In the genomic region with DNA sequence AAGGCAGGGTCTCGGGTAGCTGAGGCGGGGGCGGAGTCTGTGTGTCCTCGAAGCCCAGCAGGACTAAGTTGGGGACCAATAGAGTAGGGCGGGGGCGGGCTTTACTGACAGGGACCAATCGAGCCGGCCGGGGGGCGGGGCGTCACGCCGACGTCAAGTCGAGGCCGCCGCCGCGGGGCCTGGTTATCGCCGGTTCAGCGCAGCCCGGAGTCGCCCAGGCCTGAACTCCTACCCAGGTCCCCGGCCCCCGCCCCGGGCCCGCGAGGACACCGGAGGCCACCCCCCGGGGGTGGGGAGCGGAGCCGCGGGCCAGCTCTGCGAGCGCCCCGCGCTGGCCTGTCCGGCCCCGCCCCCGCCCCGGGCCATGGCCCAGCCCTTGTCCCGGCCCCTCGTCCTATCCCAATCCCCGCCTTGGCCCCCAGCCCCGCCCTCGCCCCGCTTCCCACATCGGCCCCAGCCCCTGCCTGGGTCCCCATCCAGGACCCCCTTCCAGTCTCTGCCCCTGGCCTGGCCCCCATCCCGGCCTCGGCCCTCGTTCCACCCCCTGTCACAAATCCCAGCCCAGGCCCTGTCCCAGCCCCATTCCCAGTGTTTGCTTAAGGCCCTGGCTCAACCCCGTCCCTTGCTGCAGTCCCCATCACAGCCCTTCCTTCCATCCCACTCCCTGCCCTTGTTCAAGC, we compare ENCODE assay signal across 9 cellular contexts. TPM values are rescaled to one million over a fixed set of nuclear protein-coding genes. Genes with fewer than 3 reads are reported as not detected.
A peak's percentile ranks its signal among the peaks of the same experiment; 100 is the strongest.
DNase-seq lines count a peak whose midpoint lies in the region; ATAC-seq and TF ChIP-seq lines count a peak whose summit lies in the region.
"Had no signal": no experiment of that assay in that cellular context is flagged by ENCODE, and none has a peak within 500 bp of the region (broad histone marks: within the 10 kb centered on the region; RNA-seq: fewer than 3 reads in every experiment).

A gene with protein sequence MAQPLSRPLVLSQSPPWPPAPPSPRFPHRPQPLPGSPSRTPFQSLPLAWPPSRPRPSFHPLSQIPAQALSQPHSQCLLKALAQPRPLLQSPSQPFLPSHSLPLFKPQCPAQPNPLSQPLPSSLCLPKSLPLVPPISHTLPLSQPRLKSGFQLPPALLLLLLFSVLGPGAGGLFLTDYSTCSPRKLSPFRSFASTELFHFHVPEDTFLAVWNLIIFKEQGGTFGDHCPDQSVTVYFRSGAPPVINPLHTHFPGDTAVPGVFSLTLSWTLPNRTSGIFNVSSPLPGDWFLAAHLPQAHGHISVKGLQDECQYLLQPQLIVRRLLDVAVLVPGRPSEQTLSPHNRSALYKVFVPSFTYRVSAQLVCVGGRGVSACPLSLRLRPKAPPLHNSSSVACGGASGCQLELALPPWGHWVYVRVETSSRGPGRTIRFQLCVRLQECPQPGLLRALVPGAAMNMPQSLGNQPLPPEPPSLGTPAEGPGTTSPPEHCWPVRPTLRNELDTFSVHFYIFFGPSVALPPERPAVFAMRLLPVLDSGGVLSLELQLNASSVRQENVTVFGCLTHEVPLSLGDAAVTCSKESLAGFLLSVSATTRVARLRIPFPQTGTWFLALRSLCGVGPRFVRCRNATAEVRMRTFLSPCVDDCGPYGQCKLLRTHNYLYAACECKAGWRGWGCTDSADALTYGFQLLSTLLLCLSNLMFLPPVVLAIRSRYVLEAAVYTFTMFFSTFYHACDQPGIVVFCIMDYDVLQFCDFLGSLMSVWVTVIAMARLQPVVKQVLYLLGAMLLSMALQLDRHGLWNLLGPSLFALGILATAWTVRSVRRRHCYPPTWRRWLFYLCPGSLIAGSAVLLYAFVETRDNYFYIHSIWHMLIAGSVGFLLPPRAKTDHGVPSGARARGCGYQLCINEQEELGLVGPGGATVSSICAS (plus strand): TSS at position 145 of the 680 bp plus-strand sequence. CDS start 220 bp downstream, at position 365.

- H3K9me2 ChIP-seq in OCI-LY1 (ENCODE audit: low read depth, low read length) = no peaks in the 10 kb centered on the region

- H4K91ac ChIP-seq in IMR-90 (ENCODE audit: insufficient read depth, low read depth, low read length) = peak within 1 kb of the TSS; percentile 77

- H3K14ac ChIP-seq in IMR-90 (replicated peaks; ENCODE audit: low read depth, low read length) = peak within 1 kb of the TSS; percentile 92

- ATAC-seq in GM21515 (IDR thresholded peaks at IDR 0.05; ENCODE audit: unreplicated experiment) = peak; percentile 75
- ATAC-seq in IMR-90 (ENCODE audit: low read depth) = peak; percentile 94

- H3K4me2 ChIP-seq in IMR-90 (ENCODE audit: low read depth, low read length) = peak within 1 kb of the TSS; percentile 100
- peak within 1 kb of the TSS; percentile 99 for H3K4me2 ChIP-seq in OCI-LY1 (ENCODE audit: low read length)

- H3K4me1 ChIP-seq in IMR-90 (ENCODE audit: control insufficient read depth, insufficient read depth, low read length) = peaks cover 8% of the 10 kb centered on the region
- peaks cover 21% of the 10 kb centered on the region for H3K4me1 ChIP-seq in OCI-LY1 (ENCODE audit: insufficient read depth, low read length, severe bottlenecking)
- peaks cover 36% of the 10 kb centered on the region in 2 donors for H3K4me1 ChIP-seq in mucosa of rectum (ENCODE audit: control insufficient read depth in 2 of 2, insufficient read depth in 2 of 2, low read length in 2 of 2)

- peak; percentile 95 for DNase-seq in COLO668 (lab: John Stamatoyannopoulos, UW; ENCODE audit: unreplicated experiment)
- peak; percentile 83 for DNase-seq in IMR-90
- DNase-seq in activated T-cell treated with anti-CD3 and anti-CD28 coated beads for 4 hours = peak; percentile 94
- peak; percentile 94 to 96 for DNase-seq in erythroblast (lab: John Stamatoyannopoulos, UW)
- peak; percentile 93 for DNase-seq in stimulated activated CD8-positive, alpha-beta memory T cell treated with anti-CD3 and anti-CD28 coated beads, Interleukin-4, amount 100 ng/mL, for 24 hours (ENCODE audit: low read depth)

- peak within 1 kb of the TSS; percentile 91 for H3K23ac ChIP-seq in IMR-90 (ENCODE audit: low read depth, low read length)

- in situ Hi-C loops in IMR-90 (cut with MboI; ENCODE audit: low sequenced_read_pairs) = no loop called here

- H4K20me1 ChIP-seq in IMR-90 (ENCODE audit: insufficient read depth, low read length) (no peaks in the 10 kb centered on the region), OCI-LY1 (ENCODE audit: insufficient read depth, low read length) (no peaks in the 10 kb centered on the region)

- WGBS in IMR-90 (ENCODE audit: extremely low coverage in 2 of 2, insufficient read length in 1 of 2), 2 experiments = 0% methylated on average over 6 of the region's 53 CpGs; no CpG with 5 or more reads in 1 of the 2 experiments

- H2BK5ac ChIP-seq in IMR-90 (ENCODE audit: low read depth, low read length, poor library complexity, severe bottlenecking) = peak within 1 kb of the TSS; percentile 73

- peak within 1 kb of the TSS; percentile 97; the same call in 2 of the 3 replicates for H2BK15ac ChIP-seq in IMR-90 (ENCODE audit: low read depth, low read length)

- H2BK120ac ChIP-seq in IMR-90 (ENCODE audit: low read depth, low read length) = peak within 1 kb of the TSS; percentile 38

- H3K36me3 ChIP-seq in IMR-90 (ENCODE audit: control insufficient read depth, insufficient read depth, low read length) (no peaks in the 10 kb centered on the region), OCI-LY1 (ENCODE audit: insufficient read depth, low read length) (no peaks in the 10 kb centered on the region), mucosa of rectum (ENCODE audit: control insufficient read depth in 2 of 2, insufficient read depth in 2 of 2, low read length in 2 of 2) (no peaks in the 10 kb centered on the region)

- H2AK5ac ChIP-seq in IMR-90 (ENCODE audit: low read depth, low read length) = peak within 1 kb of the TSS; percentile 71

- H3K79me2 ChIP-seq in OCI-LY1 (ENCODE audit: insufficient read depth, low read length) = no peaks in the 10 kb centered on the region

- no peaks in the 10 kb centered on the region for H3F3A ChIP-seq in OCI-LY1 (ENCODE audit: insufficient read depth, low read length)

- 0 out of 2 replicates have a peak, but pooled peaks have one; percentile 31 for TF ChIP-seq POLR2A in IMR-90 (IDR thresholded peaks at IDR 0.05; ENCODE audit: low read depth, low read length)
- no peak for TF ChIP-seq POLR2A in erythroblast (IDR thresholded peaks at IDR 0.05; ENCODE audit: low read length)

- H2AK9ac ChIP-seq in IMR-90 (replicated peaks; ENCODE audit: low read depth, low read length, poor library complexity) = peak within 1 kb of the TSS; percentile 63

- H3K9me3 ChIP-seq in IMR-90 (ENCODE audit: control insufficient read depth, insufficient read depth, low read length) (no peaks in the 10 kb centered on the region), OCI-LY1 (ENCODE audit: low read length) (no peaks in the 10 kb centered on the region), mucosa of rectum (ENCODE audit: control insufficient read depth in 2 of 2, low read length in 2 of 2) (no peaks in the 10 kb centered on the region)

- dilution Hi-C loops in IMR-90 (cut with HindIII; ENCODE audit: low sequenced_read_pairs, unreplicated experiment) = no loop called here

- CTCF ChIA-PET in IMR-90 (lab: Yijun Ruan, JAX) = interaction anchor here (1.0 kb wide), 2 partner anchors 53 to 82 kb away, joined by 3 read pairs; no protein-coding TSS in a partner anchor

- peak within 1 kb of the TSS; percentile 84 for H3K4ac ChIP-seq in IMR-90 (ENCODE audit: low read depth, low read length)

- H3K4me3 ChIP-seq in IMR-90 (ENCODE audit: insufficient read depth, low read depth, low read length) = peak within 1 kb of the TSS; percentile 91
- H3K4me3 ChIP-seq in OCI-LY1 (ENCODE audit: low read depth, low read length, poor library complexity, severe bottlenecking) = peak within 1 kb of the TSS; percentile 75
- peak within 1 kb of the TSS; percentile 85 to 92 for H3K4me3 ChIP-seq in mucosa of rectum (ENCODE audit: low read length in 2 of 2)

- intact Hi-C loops in IMR-90 (cut with micrococcal nuclease) = loop anchor here (2.0 to 10.0 kb wide), 2 partner anchors 16 to 196 kb away; no protein-coding TSS in a partner anchor

- TF ChIP-seq RAD21 in IMR-90 (IDR thresholded peaks at IDR 0.05; ENCODE audit: low read length) = no peak

- peak within 1 kb of the TSS; percentile 85 for H3K27ac ChIP-seq in IMR-90 (ENCODE audit: insufficient read depth, low read length)
- H3K27ac ChIP-seq in OCI-LY1 (ENCODE audit: low read depth, low read length, poor library complexity, severe bottlenecking) = no peak within 1 kb of the TSS
- H3K27ac ChIP-seq in mucosa of rectum (ENCODE audit: low read depth in 2 of 2, low read length in 2 of 2) = peak within 1 kb of the TSS; percentile 87
- H3K27ac ChIP-seq: epithelial cell of prostate had no signal

- POLR2A ChIA-PET in IMR-90 (lab: Charles Lee; ENCODE audit: unreplicated experiment) = interaction anchor here (0.6 kb wide), 1 partner anchor 1681 kb away, joined by 25 read pairs; no protein-coding TSS in a partner anchor

- H3K18ac ChIP-seq in IMR-90 (ENCODE audit: low read depth, low read length) = peak within 1 kb of the TSS; percentile 79

- TF ChIP-seq CTCF in IMR-90 (conservative IDR thresholded peaks at IDR 0.05; ENCODE audit: low read depth, low read length) (no peak), OCI-LY1 (IDR thresholded peaks at IDR 0.05; ENCODE audit: low read length) (no peak)

- BruUV-seq in IMR-90 (replicated peaks; lab: Mats Ljungman, UMichigan) = no TSS peak

- H3K9ac ChIP-seq in IMR-90 (ENCODE audit: low read depth, low read length) (peak within 1 kb of the TSS; percentile 97), OCI-LY1 (ENCODE audit: low read length) (peak within 1 kb of the TSS; percentile 66), mucosa of rectum (ENCODE audit: low read depth in 1 of 2, low read length in 2 of 2) (peak within 1 kb of the TSS; percentile 87 to 94)

- H3K56ac ChIP-seq in IMR-90 (ENCODE audit: extremely low read depth, insufficient read depth, low read length) = peak within 1 kb of the TSS; percentile 56

- H2AFZ ChIP-seq in IMR-90 (replicated peaks; ENCODE audit: low read length, poor library complexity) (peak within 1 kb of the TSS; percentile 99), OCI-LY1 (ENCODE audit: low read length) (peak within 1 kb of the TSS; percentile 84)

- H4K8ac ChIP-seq in IMR-90 (ENCODE audit: low read depth in 2 of 2, low read length in 2 of 2) = peak within 1 kb of the TSS; percentile 93 to 97

- H3K79me1 ChIP-seq in IMR-90 (ENCODE audit: low read depth in 1 of 2, low read length in 2 of 2) = peaks cover 2 to 18% of the 10 kb centered on the region in 2 experiments; a peak in 3 of 4 replicates

- H3K27me3 ChIP-seq in IMR-90 (ENCODE audit: control insufficient read depth, insufficient read depth, low read length) (no peaks in the 10 kb centered on the region), OCI-LY1 (ENCODE audit: insufficient read depth, low read length) (no peaks in the 10 kb centered on the region), mucosa of rectum (ENCODE audit: control insufficient read depth in 2 of 2, insufficient read depth in 2 of 2, low read length in 2 of 2) (no peaks in the 10 kb centered on the region)

- peak within 1 kb of the TSS; percentile 99 for H4K5ac ChIP-seq in IMR-90 (ENCODE audit: low read depth, low read length)

- 0 out of 2 replicates have a peak within 1 kb of the TSS, but pooled peaks have one; percentile 16 for H2BK20ac ChIP-seq in IMR-90 (ENCODE audit: low read depth, low read length)

- H3K9me1 ChIP-seq in IMR-90 (ENCODE audit: insufficient read depth, low read length) = peaks cover 17% of the 10 kb centered on the region

RNA-seq across cellular contexts. Expression of the gene that starts here (rescaled TPM):
- total RNA-seq in IMR-90 (2012; rRNA removed) = 0.56 and 0.72 TPM in 2 replicates
- 8.2 and 8.3 TPM in 2 replicates for polyA plus RNA-seq in IMR-90 (2012; rRNA removed)
- 4.6 and 10.5 TPM in 2 replicates for polyA plus RNA-seq in IMR-90 (2012; cell fraction: cytosol; rRNA removed)
- polyA plus RNA-seq in IMR-90 (2012; cell fraction: nucleus; rRNA removed; ENCODE audit: low replicate concordance) = 24.1 and 54.4 TPM in 2 replicates
